Comparison of ENCODE assay signal across 24 cellular contexts in the genomic region with DNA sequence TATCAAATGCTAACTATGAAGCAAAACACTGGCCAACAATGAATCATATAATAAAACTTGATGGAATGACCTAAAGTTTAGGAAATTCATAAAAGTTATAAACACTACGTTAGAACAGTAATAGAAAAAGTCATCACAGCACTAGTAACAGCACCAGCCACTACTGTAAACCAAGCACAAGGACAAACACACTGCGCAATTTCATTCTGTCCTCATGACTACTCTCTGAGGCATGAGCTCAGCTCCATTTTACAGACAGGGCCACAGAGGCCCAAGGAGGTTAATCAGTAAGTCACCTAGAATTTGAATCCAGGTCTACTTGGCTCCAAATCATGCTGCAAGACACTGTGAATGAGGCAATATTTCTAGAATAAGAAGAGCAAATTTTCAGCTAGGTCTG. TPM values are rescaled to one million over a fixed set of nuclear protein-coding genes. Genes with fewer than 3 reads are reported as not detected.
"Had no signal": no experiment of that assay in that cellular context is flagged by ENCODE, and none has a peak within 500 bp of the region (broad histone marks: within the 10 kb centered on the region; RNA-seq: fewer than 3 reads in every experiment).

No MANE protein-coding gene starts in this region.

- H3K4me1 Mint-ChIP-seq: neural progenitor cell had no signal

- DNase-seq: activated CD4-positive, alpha-beta T cell treated with anti-CD3 and anti-CD28 coated beads, Interleukin-2, amount 10 ng/mL, durations not matched to agents 7 days and 5 days; activated CD8-positive, alpha-beta memory T cell treated with anti-CD3 and anti-CD28 coated beads, Interleukin-2, amount 10 ng/mL, durations not matched to agents 7 days and 5 days; activated CD8-positive, alpha-beta T cell treated with anti-CD3 and anti-CD28 coated beads for 36 hours; activated gamma-delta T cell; activated T-cell treated with anti-CD3 and anti-CD28 coated beads for 4 hours; effector CD4-positive, alpha-beta T cell; heart left ventricle; islet precursor cell; left cardiac atrium; mucosa of descending colon; stimulated activated CD4-positive, alpha-beta T cell treated with anti-CD3 and anti-CD28 coated beads, Interleukin-4, amount 100 ng/mL, for 24 hours; stimulated activated naive CD8-positive, alpha-beta T cell treated with anti-CD3 and anti-CD28 coated beads, Interleukin-15, Interleukin-2, amounts not matched to agents 100 U/mL and 50 U/mL, for 24 hours; tibial artery; uterus had no signal

- H3K4me3 ChIP-seq: heart left ventricle, mucosa of descending colon, neural progenitor cell, prostate gland, tibial artery, uterus had no signal

- H3K9ac ChIP-seq: neural progenitor cell had no signal

- H3K4me3 Mint-ChIP-seq: activated CD4-positive, alpha-beta T cell treated with anti-CD3 and anti-CD28 coated beads, Interleukin-2, amount 10 ng/mL, durations not matched to agents 7 days and 5 days; activated CD8-positive, alpha-beta memory T cell treated with anti-CD3 and anti-CD28 coated beads, Interleukin-2, amount 10 ng/mL, durations not matched to agents 7 days and 5 days; activated CD8-positive, alpha-beta T cell treated with anti-CD3 and anti-CD28 coated beads for 36 hours; activated naive CD4-positive, alpha-beta T cell treated with anti-CD3 and anti-CD28 coated beads, Interleukin-2, amount 50 U/mL, for 24 hours; brain; dendritic cell treated with granulocyte-macrophage colony-stimulating factor and Interleukin-4, amounts not matched to agents 40 ng/mL and 50 ng/mL, for 4 days; memory B cell; neural progenitor cell; T-helper 2 cell treated with Interferon-gamma antibody and Interleukin-4, amounts not matched to agents 5 μg/mL and 100 μg/mL, for 36 hours had no signal

- H3K4me1 ChIP-seq: neural progenitor cell, uterus had no signal

- H3K27ac ChIP-seq: heart left ventricle, neural progenitor cell, prostate gland, tibial artery, uterus, VCaP had no signal

- H3K9me3 Mint-ChIP-seq: activated CD4-positive, alpha-beta T cell treated with anti-CD3 and anti-CD28 coated beads, Interleukin-2, amount 10 ng/mL, durations not matched to agents 7 days and 5 days; activated CD8-positive, alpha-beta T cell treated with anti-CD3 and anti-CD28 coated beads for 36 hours; activated naive CD4-positive, alpha-beta T cell treated with anti-CD3 and anti-CD28 coated beads, Interleukin-2, amount 50 U/mL, for 24 hours; brain; dendritic cell treated with granulocyte-macrophage colony-stimulating factor and Interleukin-4, amounts not matched to agents 40 ng/mL and 50 ng/mL, for 4 days; memory B cell; neural progenitor cell; T-helper 2 cell treated with Interferon-gamma antibody and Interleukin-4, amounts not matched to agents 5 μg/mL and 100 μg/mL, for 36 hours had no signal

- H3K27me3 Mint-ChIP-seq: activated CD4-positive, alpha-beta T cell treated with anti-CD3 and anti-CD28 coated beads, Interleukin-2, amount 10 ng/mL, durations not matched to agents 7 days and 5 days; activated CD8-positive, alpha-beta memory T cell treated with anti-CD3 and anti-CD28 coated beads, Interleukin-2, amount 10 ng/mL, durations not matched to agents 7 days and 5 days; activated CD8-positive, alpha-beta T cell treated with anti-CD3 and anti-CD28 coated beads for 36 hours; activated naive CD4-positive, alpha-beta T cell treated with anti-CD3 and anti-CD28 coated beads, Interleukin-2, amount 50 U/mL, for 24 hours; dendritic cell treated with granulocyte-macrophage colony-stimulating factor and Interleukin-4, amounts not matched to agents 40 ng/mL and 50 ng/mL, for 4 days; memory B cell had no signal

- H3K9me3 ChIP-seq: heart left ventricle, mucosa of descending colon, prostate gland, tibial artery, uterus had no signal

- H3K4me2 ChIP-seq: neural progenitor cell had no signal

- H2AFZ ChIP-seq: neural progenitor cell had no signal

- H3K36me3 ChIP-seq: neural progenitor cell, prostate gland, uterus had no signal

- ATAC-seq: activated CD4-positive, CD25-positive, alpha-beta regulatory T cell treated with anti-CD3 and anti-CD28 coated beads, Interleukin-2, amount 50 U/mL, for 24 hours; activated CD8-positive, alpha-beta memory T cell treated with anti-CD3 and anti-CD28 coated beads, Interleukin-2, amount 10 ng/mL, durations not matched to agents 7 days and 5 days; activated CD8-positive, alpha-beta T cell treated with anti-CD3 and anti-CD28 coated beads for 36 hours; heart left ventricle; left cardiac atrium; mucosa of descending colon; stimulated activated naive CD8-positive, alpha-beta T cell treated with anti-CD3 and anti-CD28 coated beads, Interleukin-15, Interleukin-2, amounts not matched to agents 100 U/mL and 50 U/mL, for 24 hours had no signal

- H3K27ac Mint-ChIP-seq: activated CD4-positive, alpha-beta T cell treated with anti-CD3 and anti-CD28 coated beads, Interleukin-2, amount 10 ng/mL, durations not matched to agents 7 days and 5 days; activated CD8-positive, alpha-beta memory T cell treated with anti-CD3 and anti-CD28 coated beads, Interleukin-2, amount 10 ng/mL, durations not matched to agents 7 days and 5 days; activated CD8-positive, alpha-beta T cell treated with anti-CD3 and anti-CD28 coated beads for 36 hours; activated naive CD4-positive, alpha-beta T cell treated with anti-CD3 and anti-CD28 coated beads, Interleukin-2, amount 50 U/mL, for 24 hours; dendritic cell treated with granulocyte-macrophage colony-stimulating factor and Interleukin-4, amounts not matched to agents 40 ng/mL and 50 ng/mL, for 4 days; memory B cell; neural progenitor cell; T-helper 2 cell treated with Interferon-gamma antibody and Interleukin-4, amounts not matched to agents 5 μg/mL and 100 μg/mL, for 36 hours had no signal

- H3K27me3 ChIP-seq: heart left ventricle, neural progenitor cell, tibial artery, uterus had no signal

RNA-seq across cellular contexts. Expression of gene C16orf74, which starts 35.0 kb away (rescaled TPM):
- polyA plus RNA-seq: aorta had no signal
